12 cellular contexts compared by ENCODE assay signal in the genomic region with DNA sequence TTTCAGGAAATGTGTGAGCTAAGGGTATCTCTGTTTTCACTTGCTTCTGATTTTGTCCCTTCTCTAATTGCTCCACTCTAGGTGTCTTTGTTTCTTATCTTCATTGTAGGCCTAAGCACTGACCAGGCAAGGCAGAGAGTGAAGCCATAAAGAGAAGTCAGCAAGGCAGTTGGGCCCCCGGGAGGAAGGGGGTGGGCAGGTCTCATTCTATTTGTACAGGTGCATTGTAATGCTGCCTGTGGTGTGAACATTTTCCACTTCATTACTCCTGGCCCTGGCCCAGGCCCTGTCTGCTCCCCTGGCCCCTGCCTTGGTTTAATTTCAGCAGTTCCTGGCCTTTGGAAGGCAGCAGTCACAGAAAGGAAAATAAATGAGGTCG.
DNase-seq lines count a peak whose midpoint lies in the region; ATAC-seq and TF ChIP-seq lines count a peak whose summit lies in the region.
"Had no signal": no experiment of that assay in that cellular context is flagged by ENCODE, and none has a peak within 500 bp of the region (broad histone marks: within the 10 kb centered on the region; RNA-seq: fewer than 3 reads in every experiment).

No MANE protein-coding gene starts in this region.

- H3K4me3 ChIP-seq in Panc1 (ENCODE audit: low read depth in 2 of 2, low read length in 2 of 2): no peak overlapping the region
- H3K4me3 ChIP-seq: coronary artery had no signal

- H3K27me3 ChIP-seq in Panc1 (ENCODE audit: control insufficient read depth, insufficient read depth, low read length): no peaks in the 10 kb centered on the region

- intact Hi-C loops in Panc1 (cut with micrococcal nuclease; ENCODE audit: unreplicated experiment): no loop called here

- H3K9me3 ChIP-seq in Panc1 (ENCODE audit: control insufficient read depth, insufficient read depth, low read depth, low read length): no peaks in the 10 kb centered on the region; the same call in 1 of the 2 replicates

- CTCF ChIA-PET in Panc1 (lab: Charles Lee): no interaction called here
- CTCF ChIA-PET in RWPE1 (lab: Yijun Ruan, JAX): no interaction called here

- BruUV-seq in Panc1 (replicated peaks; lab: Mats Ljungman, UMichigan): no TSS peak

- H3K27ac ChIP-seq in Panc1 (ENCODE audit: low read length): peak overlapping the region; percentile 72
- no peak overlapping the region for H3K27ac ChIP-seq in RWPE1
- H3K27ac ChIP-seq: coronary artery had no signal

- in situ Hi-C loops in Panc1 (cut with HindIII; ENCODE audit: low pct_unique_long_range_greater_than_20kb, low sequenced_read_pairs): no loop called here

- peaks cover 18% of the 10 kb centered on the region for H3K4me1 ChIP-seq in Panc1 (ENCODE audit: control insufficient read depth, insufficient read depth, low read length)

- no peaks in the 10 kb centered on the region for H3K36me3 ChIP-seq in Panc1 (ENCODE audit: control insufficient read depth, insufficient read depth, low read length)

- ATAC-seq in Panc1 (no peak; the same call in 1 of the 2 replicates), HG02870 (IDR thresholded peaks at IDR 0.05; ENCODE audit: unreplicated experiment) (no peak), HG03097 (IDR thresholded peaks at IDR 0.05; ENCODE audit: low FRiP score, unreplicated experiment) (no peak)

- POLR2A ChIA-PET in Panc1 (lab: Charles Lee) (no interaction called here), RWPE1 (lab: Yijun Ruan, JAX; ENCODE audit: low non-redundant PET) (no interaction called here)

- TF ChIP-seq CTCF in Panc1 (IDR thresholded peaks at IDR 0.05): no peak
- TF ChIP-seq CTCF in RWPE1 (conservative IDR thresholded peaks at IDR 0.05; ENCODE audit: low read depth): no peak

- DNase-seq in DMS153 (lab: John Stamatoyannopoulos, UW) (peak; percentile 83), NCI-H1092 treated with DMSO at 0.1 percent for 48 hours (lab: John Stamatoyannopoulos, UW) (peak; percentile 88), Panc1 (ENCODE audit: low read depth, low spot score) (no peak), kidney glomerular epithelial cell (lab: John Stamatoyannopoulos, UW) (peak; percentile 47), RWPE1 (ENCODE audit: low spot score) (no peak)
- DNase-seq in effector CD4-positive, alpha-beta T cell: no peak
- DNase-seq: activated CD8-positive, alpha-beta memory T cell treated with anti-CD3 and anti-CD28 coated beads for 24 hours; MM.1S; T-helper 9 cell had no signal

Comparison
In these comparisons a context has a peak if more than half of its experiments do, and no peak if none do; other contexts are left out.
1. DNase-seq: peak in DMS153 (single experiment), NCI-H1092 treated with DMSO at 0.1 percent for 48 hours (single experiment) and kidney glomerular epithelial cell (single experiment); none in Panc1 (single experiment), effector CD4-positive, alpha-beta T cell (single experiment) and RWPE1 (single experiment).